21 cellular contexts compared by ENCODE assay signal in the genomic region with DNA sequence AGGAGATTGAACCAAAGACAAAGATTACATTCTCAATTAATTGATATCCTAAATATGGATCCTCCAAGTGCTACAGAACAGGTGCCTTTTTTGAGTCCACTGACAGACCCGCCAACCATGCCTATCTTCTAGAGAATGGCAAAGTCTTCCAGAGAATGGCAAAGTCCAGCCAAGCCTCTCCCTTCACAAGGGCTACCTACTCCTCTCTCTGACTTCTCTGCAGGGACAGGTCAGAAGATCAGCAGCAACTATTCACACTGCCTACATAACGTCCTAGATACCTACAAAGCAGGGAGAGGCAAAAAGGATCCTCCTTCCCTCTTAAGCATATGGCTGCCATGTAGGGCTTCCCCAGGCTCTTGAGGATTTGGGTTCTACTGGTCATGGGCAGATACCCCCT.
"Had no signal": no experiment of that assay in that cellular context is flagged by ENCODE, and none has a peak within 500 bp of the region (broad histone marks: within the 10 kb centered on the region; RNA-seq: fewer than 3 reads in every experiment).

No MANE protein-coding gene starts in this region.

- H3K9me3 Mint-ChIP-seq: activated CD4-positive, alpha-beta T cell treated with anti-CD3 and anti-CD28 coated beads, Interleukin-2, amount 10 ng/mL, durations not matched to agents 7 days and 5 days; activated naive CD4-positive, alpha-beta T cell treated with anti-CD3 and anti-CD28 coated beads, Interleukin-2, amount 50 U/mL, for 24 hours; activated T-cell treated with anti-CD3 and anti-CD28 coated beads, Interleukin-2, amount 50 U/mL, for 72 hours; naive thymus-derived CD4-positive, alpha-beta T cell; stimulated activated effector memory CD8-positive, alpha-beta T cell treated with anti-CD3 and anti-CD28 coated beads, Interleukin-12 subunit alpha, Interleukin-12 subunit beta, amount 100 ng/mL, for 72 hours; T-cell had no signal

- H3K36me3 ChIP-seq: breast epithelium, ovary had no signal

- H3K9me3 ChIP-seq: ascending aorta, breast epithelium, left lung, ovary, upper lobe of right lung had no signal

- H3K4me3 Mint-ChIP-seq: activated CD4-positive, alpha-beta T cell treated with anti-CD3 and anti-CD28 coated beads, Interleukin-2, amount 10 ng/mL, durations not matched to agents 7 days and 5 days; activated naive CD4-positive, alpha-beta T cell treated with anti-CD3 and anti-CD28 coated beads, Interleukin-2, amount 50 U/mL, for 24 hours; activated T-cell treated with anti-CD3 and anti-CD28 coated beads, Interleukin-2, amount 50 U/mL, for 72 hours; stimulated activated effector memory CD8-positive, alpha-beta T cell treated with anti-CD3 and anti-CD28 coated beads, Interleukin-12 subunit alpha, Interleukin-12 subunit beta, amount 100 ng/mL, for 72 hours; T-cell had no signal

- ATAC-seq: activated CD4-positive, CD25-positive, alpha-beta regulatory T cell treated with anti-CD3 and anti-CD28 coated beads, Interleukin-2, amount 50 U/mL, for 24 hours; activated T-cell treated with anti-CD3 and anti-CD28 coated beads, Interleukin-2, amount 50 U/mL, for 72 hours; left lung; naive thymus-derived CD4-positive, alpha-beta T cell; sciatic nerve; SK-N-SH treated with all-trans-retinoic acid at 6 μM for 48 hours; stimulated activated effector memory CD8-positive, alpha-beta T cell treated with anti-CD3 and anti-CD28 coated beads, Interleukin-12 subunit alpha, Interleukin-12 subunit beta, amount 100 ng/mL, for 72 hours; T-cell; upper lobe of right lung had no signal

- H3K27me3 Mint-ChIP-seq: activated CD4-positive, alpha-beta T cell treated with anti-CD3 and anti-CD28 coated beads, Interleukin-2, amount 10 ng/mL, durations not matched to agents 7 days and 5 days; activated naive CD4-positive, alpha-beta T cell treated with anti-CD3 and anti-CD28 coated beads, Interleukin-2, amount 50 U/mL, for 24 hours; naive thymus-derived CD4-positive, alpha-beta T cell; T-cell had no signal

- H3K4me1 ChIP-seq: breast epithelium, left lung, upper lobe of right lung had no signal

- DNase-seq: activated CD4-positive, alpha-beta T cell treated with anti-CD3 and anti-CD28 coated beads, Interleukin-2, amount 10 ng/mL, durations not matched to agents 7 days and 5 days; activated effector memory CD4-positive, alpha-beta T cell treated with anti-CD3 and anti-CD28 coated beads, Interleukin-2, amount 50 U/mL, for 16 hours; activated T-cell treated with anti-CD3 and anti-CD28 coated beads, Interleukin-2, amount 50 U/mL, for 72 hours; dermis blood vessel endothelial cell; effector memory CD4-positive, alpha-beta T cell; hippocampal formation; islet precursor cell; left lung; naive thymus-derived CD4-positive, alpha-beta T cell; ovary; stimulated activated CD4-positive, alpha-beta T cell treated with anti-CD3 and anti-CD28 coated beads, Interleukin-4, amount 100 ng/mL, for 24 hours; T-cell; T-helper 9 cell; upper lobe of right lung had no signal

- H3K27ac ChIP-seq: ascending aorta, breast epithelium, left lung, ovary, upper lobe of right lung had no signal

- H3K27ac Mint-ChIP-seq: activated CD4-positive, alpha-beta T cell treated with anti-CD3 and anti-CD28 coated beads, Interleukin-2, amount 10 ng/mL, durations not matched to agents 7 days and 5 days; activated naive CD4-positive, alpha-beta T cell treated with anti-CD3 and anti-CD28 coated beads, Interleukin-2, amount 50 U/mL, for 24 hours; activated T-cell treated with anti-CD3 and anti-CD28 coated beads, Interleukin-2, amount 50 U/mL, for 72 hours; stimulated activated effector memory CD8-positive, alpha-beta T cell treated with anti-CD3 and anti-CD28 coated beads, Interleukin-12 subunit alpha, Interleukin-12 subunit beta, amount 100 ng/mL, for 72 hours had no signal

- H3K4me1 Mint-ChIP-seq: stimulated activated effector memory CD8-positive, alpha-beta T cell treated with anti-CD3 and anti-CD28 coated beads, Interleukin-12 subunit alpha, Interleukin-12 subunit beta, amount 100 ng/mL, for 72 hours had no signal

- H3K4me3 ChIP-seq: ascending aorta, breast epithelium, left lung, ovary, upper lobe of right lung had no signal

- H3K27me3 ChIP-seq: ascending aorta, breast epithelium, left lung, ovary, upper lobe of right lung had no signal
